Comparison of ENCODE assay signal across 1 cellular context in genomic region chr13:24271611-24272451, GRCh38.
TF ChIP-seq lines count a peak whose summit lies in the region.

No MANE protein-coding gene starts in this region.

TF ChIP-seq in HEK293, 187 proteins besides CTCF, POLR2A, EP300 and RAD21 (continued from another document):
- TF ChIP-seq ZBTB11 (tag by site-specific recombination; conservative IDR thresholded peaks at IDR 0.05; ENCODE audit: low read depth) (0 out of 2 replicates have a peak, but pooled peaks have one; percentile 15), ZNF529 (tag by site-specific recombination; IDR thresholded peaks at IDR 0.05; ENCODE audit: insufficient replicate concordance) (no peak)
